Comparison of ENCODE assay signal across 1 cellular context in genomic region chr13:36789061-36789460, GRCh38.
TF ChIP-seq lines count a peak whose summit lies in the region.

No MANE protein-coding gene starts in this region.

TF ChIP-seq in HCT116, 20 proteins besides CTCF, POLR2A, EP300 and RAD21:
- no peak for TF ChIP-seq EZH2 (IDR thresholded peaks at IDR 0.05)
- no peak for TF ChIP-seq SIN3A (IDR thresholded peaks at IDR 0.05; ENCODE audit: low read depth)
- TF ChIP-seq ZNF274 (IDR thresholded peaks at IDR 0.05; ENCODE audit: low read depth, low read length) = no peak
- TF ChIP-seq SP1 (IDR thresholded peaks at IDR 0.05; ENCODE audit: low read depth) = no peak
- no peak for TF ChIP-seq EZH2phosphoT487 (IDR thresholded peaks at IDR 0.05; ENCODE audit: borderline replicate concordance)
- no peak for TF ChIP-seq ATF3 (IDR thresholded peaks at IDR 0.05)
- TF ChIP-seq EGR1 (IDR thresholded peaks at IDR 0.05; ENCODE audit: low read depth) = no peak
- TF ChIP-seq ZFX (IDR thresholded peaks at IDR 0.05) = no peak
- no peak for TF ChIP-seq ELF1 (IDR thresholded peaks at IDR 0.05; ENCODE audit: borderline replicate concordance, low read depth)
- no peak for TF ChIP-seq YY1 (IDR thresholded peaks at IDR 0.05; ENCODE audit: extremely low read depth, insufficient replicate concordance, low read depth, low read length)
- no peak for TF ChIP-seq ZBTB33 (IDR thresholded peaks at IDR 0.05; ENCODE audit: extremely low read depth, insufficient replicate concordance, low read length)
- TF ChIP-seq POLR2AphosphoS5 (IDR thresholded peaks at IDR 0.05; ENCODE audit: low read depth, low read length) = no peak
- TF ChIP-seq JUND (IDR thresholded peaks at IDR 0.05) = no peak
- no peak for TF ChIP-seq MAX (IDR thresholded peaks at IDR 0.05)
- TF ChIP-seq TCF7L2 (IDR thresholded peaks at IDR 0.05; ENCODE audit: borderline replicate concordance, extremely low read depth, insufficient read depth, insufficient read length) = no peak
